In genomic region chr2:110770696-110771425, GRCh38 we compare ENCODE assay signal across 10 cellular contexts. TPM values are rescaled to one million over a fixed set of nuclear protein-coding genes. Genes with fewer than 3 reads are reported as not detected.
DNase-seq lines count a peak whose midpoint lies in the region; ATAC-seq, FAIRE-seq and TF ChIP-seq lines count a peak whose summit lies in the region.
"Had no signal": no experiment of that assay in that cellular context is flagged by ENCODE, and none has a peak within 500 bp of the region (broad histone marks: within the 10 kb centered on the region; RNA-seq: fewer than 3 reads in every experiment).

No MANE protein-coding gene starts in this region.

- H3K9me3 Mint-ChIP-seq in nephron (peaks cover 3% of the 10 kb centered on the region), immature natural killer cell (peaks cover 0 to 1% (median 0%) of the 10 kb centered on the region in 6 donors)
- H3K9me3 Mint-ChIP-seq in naive thymus-derived CD8-positive, alpha-beta T cell, result peaks cover 0 to 13% (median under 1%) of the 10 kb centered on the region in 9 donors
- H3K9me3 Mint-ChIP-seq: dendritic cell treated with granulocyte-macrophage colony-stimulating factor and Interleukin-4, amounts not matched to agents 40 ng/mL and 50 ng/mL, for 4 days had no signal

- no peak for TF ChIP-seq CTCF in bronchial epithelial cell (IDR thresholded peaks at IDR 0.05; ENCODE audit: insufficient read depth, low read length, severe bottlenecking)
- no peak for TF ChIP-seq CTCF in nephron (IDR thresholded peaks at IDR 0.05; ENCODE audit: unreplicated experiment in 3 of 3)

- peaks cover 24% of the 10 kb centered on the region for H3K27me3 Mint-ChIP-seq in nephron (ENCODE audit: low read depth)
- H3K27me3 Mint-ChIP-seq in naive thymus-derived CD8-positive, alpha-beta T cell, result peaks cover 4 to 14% (median 7%) of the 10 kb centered on the region in 5 donors
- H3K27me3 Mint-ChIP-seq in immature natural killer cell (ENCODE audit: low read depth in 3 of 3), result peaks cover 0 to 10% (median 6%) of the 10 kb centered on the region in 3 donors

- peak; percentile 72 for FAIRE-seq in bronchial epithelial cell (lab: Jason Lieb, UNC)
- FAIRE-seq: GM12891 had no signal

- peaks cover 4% of the 10 kb centered on the region for H3K27me3 ChIP-seq in bronchial epithelial cell (ENCODE audit: control insufficient read depth, insufficient read depth, low read length)

- H3K4me1 Mint-ChIP-seq in nephron (peaks cover 40% of the 10 kb centered on the region), immature natural killer cell (no peaks in the 10 kb centered on the region)
- H3K4me1 Mint-ChIP-seq in naive thymus-derived CD8-positive, alpha-beta T cell, result no peaks in the 10 kb centered on the region

- no peaks in the 10 kb centered on the region for H3K36me3 ChIP-seq in bronchial epithelial cell (ENCODE audit: control insufficient read depth, insufficient read depth, low read length)

- no peak for ATAC-seq in naive thymus-derived CD8-positive, alpha-beta T cell

- DNase-seq in DMS53 (lab: John Stamatoyannopoulos, UW) (peak; percentile 98), NCI-H2107 (lab: John Stamatoyannopoulos, UW) (peak; percentile 61), bronchial epithelial cell (ENCODE audit: low read depth) (peak; percentile 87), pons (ENCODE audit: low spot score) (no peak), immature natural killer cell (no peak)
- DNase-seq in activated CD8-positive, alpha-beta memory T cell treated with anti-CD3 and anti-CD28 coated beads, Interleukin-2, amount 50 U/mL, for 4 hours, result no peak
- DNase-seq in naive thymus-derived CD8-positive, alpha-beta T cell, result no peak

- H3K4me3 ChIP-seq in bronchial epithelial cell (ENCODE audit: low read depth, low read length), result no peak overlapping the region

- H3K4me3 Mint-ChIP-seq in nephron (peak overlapping the region in 1 of 3 experiments; percentile 65), immature natural killer cell (no peak overlapping the region)
- no peak overlapping the region for H3K4me3 Mint-ChIP-seq in naive thymus-derived CD8-positive, alpha-beta T cell
- H3K4me3 Mint-ChIP-seq: dendritic cell treated with granulocyte-macrophage colony-stimulating factor and Interleukin-4, amounts not matched to agents 40 ng/mL and 50 ng/mL, for 4 days had no signal

- H3K27ac Mint-ChIP-seq in nephron (peak overlapping the region in 2 of 3 experiments; percentile 45 to 65), immature natural killer cell (no peak overlapping the region)
- no peak overlapping the region for H3K27ac Mint-ChIP-seq in naive thymus-derived CD8-positive, alpha-beta T cell
- H3K27ac Mint-ChIP-seq: dendritic cell treated with granulocyte-macrophage colony-stimulating factor and Interleukin-4, amounts not matched to agents 40 ng/mL and 50 ng/mL, for 4 days had no signal

- no peaks in the 10 kb centered on the region for H3K36me3 Mint-ChIP-seq in nephron (ENCODE audit: low read depth)
- H3K36me3 Mint-ChIP-seq in naive thymus-derived CD8-positive, alpha-beta T cell, result peaks cover 0 to 3% (median 0%) of the 10 kb centered on the region in 3 donors
- no peaks in the 10 kb centered on the region for H3K36me3 Mint-ChIP-seq in immature natural killer cell

- POLR2A ChIA-PET in naive thymus-derived CD8-positive, alpha-beta T cell (lab: Charles Lee), result no interaction called here

RNA-seq across cellular contexts. Expression of gene ACOXL, which starts 38.5 kb away (rescaled TPM):
- total RNA-seq in bronchial epithelial cell, result not detected in 2 replicates
- total RNA-seq in naive thymus-derived CD8-positive, alpha-beta T cell, result not detected
- not detected for polyA plus RNA-seq in naive thymus-derived CD8-positive, alpha-beta T cell
- polyA plus RNA-seq in immature natural killer cell, result not detected

Comparison
In these comparisons a context has a peak if more than half of its experiments do, and no peak if none do; other contexts are left out.
1. DNase-seq: peak in DMS53 (single experiment), NCI-H2107 (single experiment) and bronchial epithelial cell (single experiment); none in pons (single experiment), activated CD8-positive, alpha-beta memory T cell treated with anti-CD3 and anti-CD28 coated beads, Interleukin-2, amount 50 U/mL, for 4 hours (single experiment), naive thymus-derived CD8-positive, alpha-beta T cell (0 of 10) and immature natural killer cell (0 of 3).
2. H3K27ac Mint-ChIP-seq: peak in nephron (2 of 3); none in naive thymus-derived CD8-positive, alpha-beta T cell (0 of 10) and immature natural killer cell (0 of 6).